Comparison of ENCODE assay signal across 1 cellular context in the genomic region with DNA sequence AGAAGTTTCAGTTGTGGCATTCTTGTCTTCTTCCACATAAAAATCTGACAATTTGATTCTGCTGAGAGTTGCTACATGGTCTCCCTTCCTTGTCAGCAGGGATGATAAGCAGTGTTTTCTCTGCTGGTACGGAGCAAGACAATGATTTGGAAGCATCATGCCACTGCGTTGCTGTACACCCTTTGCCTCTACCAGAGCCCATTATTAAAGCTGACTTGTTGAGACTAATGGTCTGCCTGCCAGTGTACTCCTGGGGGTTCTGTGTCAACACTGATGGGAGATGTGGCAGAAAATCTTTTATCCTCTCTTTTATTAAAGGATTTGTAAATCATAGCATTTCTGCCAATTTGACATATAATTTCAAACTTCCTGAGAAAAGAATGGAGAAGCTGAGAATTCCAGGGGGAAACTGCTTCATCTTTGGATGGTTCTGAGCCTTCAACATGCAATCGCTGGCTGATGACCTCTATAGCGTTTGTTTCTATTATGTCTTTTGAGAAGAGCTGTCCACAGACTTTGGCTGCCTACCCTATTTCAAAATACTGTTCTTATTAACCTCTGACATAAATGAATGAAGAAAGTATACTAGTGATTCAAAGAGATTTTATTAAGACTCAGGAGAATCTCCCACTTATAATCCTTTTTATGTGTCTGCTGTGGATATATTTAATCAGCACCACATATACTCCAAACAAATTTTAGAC.
TF ChIP-seq lines count a peak whose summit lies in the region.

No MANE protein-coding gene starts in this region.

TF ChIP-seq in HepG2, 621 proteins besides CTCF, POLR2A, EP300 and RAD21 (continued from another document):
- no peak for TF ChIP-seq PHF8 (CRISPR knock-in tag; IDR thresholded peaks at IDR 0.05)
- TF ChIP-seq ADNP (CRISPR knock-in tag; IDR thresholded peaks at IDR 0.05), result no peak
